Comparison of ENCODE assay signal across 13 cellular contexts in the genomic region with DNA sequence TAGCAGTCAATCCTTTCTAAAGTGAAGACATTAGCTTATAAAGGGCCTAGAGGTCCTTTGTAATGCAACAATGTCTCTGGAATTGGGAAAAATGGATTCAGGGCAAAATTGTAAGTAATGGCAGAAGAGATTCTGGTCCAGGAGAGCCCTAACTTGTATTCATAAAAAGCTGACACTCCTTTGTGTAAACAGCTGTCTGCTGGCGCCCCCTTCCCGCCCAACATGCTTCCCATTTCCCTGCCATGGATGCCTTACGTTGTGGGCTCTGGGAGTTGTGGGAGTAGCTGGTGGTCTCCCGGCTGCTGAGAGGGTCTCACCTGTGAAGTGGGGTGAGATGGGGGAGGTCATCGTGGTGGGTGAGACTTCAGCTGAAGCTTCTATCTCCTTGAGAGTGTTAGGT. TPM values are rescaled to one million over a fixed set of nuclear protein-coding genes. Genes with fewer than 3 reads are reported as not detected.
DNase-seq lines count a peak whose midpoint lies in the region; ATAC-seq and TF ChIP-seq lines count a peak whose summit lies in the region.
"Had no signal": no experiment of that assay in that cellular context is flagged by ENCODE, and none has a peak within 500 bp of the region (broad histone marks: within the 10 kb centered on the region; RNA-seq: fewer than 3 reads in every experiment).

No MANE protein-coding gene starts in this region.

- H3K36me3 Mint-ChIP-seq in dendritic cell treated with granulocyte-macrophage colony-stimulating factor and Interleukin-4, amounts not matched to agents 40 ng/mL and 50 ng/mL, for 4 days (ENCODE audit: low read depth), result peaks cover 31% of the 10 kb centered on the region

- H3K27ac ChIP-seq in HEK293 (ENCODE audit: extremely low read depth, low read depth, low read length), result no peak overlapping the region

- H3K9me3 ChIP-seq in HEK293 (ENCODE audit: control insufficient read depth, insufficient read depth, low read depth, low read length), result no peaks in the 10 kb centered on the region
- H3K9me3 ChIP-seq in mucosa of descending colon, result no peaks in the 10 kb centered on the region

- no peak overlapping the region for H3K4me3 ChIP-seq in AG09309 (ENCODE audit: control insufficient read depth, low read depth, low read length)
- no peak overlapping the region for H3K4me3 ChIP-seq in HEK293 (ENCODE audit: low read depth, low read length)
- H3K4me3 ChIP-seq in mucosa of descending colon, result no peak overlapping the region

- intact Hi-C loops in dendritic cell treated with granulocyte-macrophage colony-stimulating factor and Interleukin-4, amounts not matched to agents 40 ng/mL and 50 ng/mL, for 4 days (cut with micrococcal nuclease), result loop anchor here (2.0 to 5.0 kb wide), 3 partner anchors 18 to 38 kb away; a partner anchor contains a TSS
- intact Hi-C loops in mucosa of descending colon (cut with DNase I, micrococcal nuclease), result no loop called here

- ATAC-seq in mucosa of descending colon (peak; percentile 29), GM21528 (IDR thresholded peaks at IDR 0.05; ENCODE audit: low FRiP score, unreplicated experiment) (no peak)
- ATAC-seq: naive thymus-derived CD8-positive, alpha-beta T cell; Panc1 had no signal

- peaks cover 0 to 15% of the 10 kb centered on the region in 2 experiments; a peak in 2 of 3 replicates for H3K36me3 ChIP-seq in HEK293 (ENCODE audit: control insufficient read depth in 2 of 2, insufficient read depth in 1 of 2, low read length in 2 of 2)
- H3K36me3 ChIP-seq in mucosa of descending colon (ENCODE audit: low read depth), result no peaks in the 10 kb centered on the region

- no peak for DNase-seq in AG09309 (ENCODE audit: low read depth)
- DNase-seq in mucosa of descending colon, result peak; percentile 48 to 74 (median 68)
- DNase-seq in stimulated activated CD4-positive, alpha-beta T cell treated with anti-CD3 and anti-CD28 coated beads, Interleukin-2, amount 100 ng/mL, for 48 hours, result no peak
- no peak for DNase-seq in stimulated activated naive CD4-positive, alpha-beta T cell treated with Interleukin-2 at 50 U/mL for 16 hours (lab: John Stamatoyannopoulos, UW)
- no peak for DNase-seq in mucosa of gallbladder (ENCODE audit: low spot score)
- DNase-seq: activated CD4-positive, alpha-beta T cell treated with anti-CD3 and anti-CD28 coated beads for 48 hours; Calu3; naive thymus-derived CD8-positive, alpha-beta T cell had no signal

- H3K4me3 Mint-ChIP-seq in dendritic cell treated with granulocyte-macrophage colony-stimulating factor and Interleukin-4, amounts not matched to agents 40 ng/mL and 50 ng/mL, for 4 days, result peak overlapping the region; percentile 63

- TF ChIP-seq CTCF in AG09309 (IDR thresholded peaks at IDR 0.05; ENCODE audit: control insufficient read depth, insufficient read depth, low read depth, low read length, missing control alignments) (peak; percentile 8), HEK293 (tag by site-specific recombination; IDR thresholded peaks at IDR 0.05) (no peak), mucosa of descending colon (IDR thresholded peaks at IDR 0.05) (no peak)

- no peaks in the 10 kb centered on the region for H3K9me3 Mint-ChIP-seq in dendritic cell treated with granulocyte-macrophage colony-stimulating factor and Interleukin-4, amounts not matched to agents 40 ng/mL and 50 ng/mL, for 4 days

- peaks cover 69% of the 10 kb centered on the region for H3K4me1 Mint-ChIP-seq in dendritic cell treated with granulocyte-macrophage colony-stimulating factor and Interleukin-4, amounts not matched to agents 40 ng/mL and 50 ng/mL, for 4 days (ENCODE audit: low read depth)

- peak overlapping the region; percentile 98 for H3K27ac Mint-ChIP-seq in dendritic cell treated with granulocyte-macrophage colony-stimulating factor and Interleukin-4, amounts not matched to agents 40 ng/mL and 50 ng/mL, for 4 days

- no peaks in the 10 kb centered on the region for H3K27me3 Mint-ChIP-seq in dendritic cell treated with granulocyte-macrophage colony-stimulating factor and Interleukin-4, amounts not matched to agents 40 ng/mL and 50 ng/mL, for 4 days
- H3K27me3 Mint-ChIP-seq: naive thymus-derived CD8-positive, alpha-beta T cell had no signal

- H3K4me1 ChIP-seq in HEK293 (ENCODE audit: control insufficient read depth, insufficient read depth, low read length) (no peaks in the 10 kb centered on the region), mucosa of descending colon (ENCODE audit: low read depth) (peaks cover 6% of the 10 kb centered on the region)

- CTCF ChIA-PET in HEK293 (lab: Yijun Ruan, JAX), result interaction anchor here (1.0 kb wide), 1 partner anchor 93 kb away, joined by 3 read pairs; no protein-coding TSS in a partner anchor

- POLR2A ChIA-PET in HEK293 (lab: Yijun Ruan, JAX), result interaction anchor here (0.6 kb wide), 2 partner anchors 16 to 111 kb away, joined by 3 read pairs; a partner anchor contains a TSS

TF ChIP-seq in HEK293, 187 proteins besides CTCF, POLR2A, EP300 and RAD21:
- TF ChIP-seq ZNF394 (tag by site-specific recombination; IDR thresholded peaks at IDR 0.05; ENCODE audit: borderline replicate concordance), result peak; percentile 24; the same call in 1 of the 2 replicates
- TF ChIP-seq ZBTB17 (tag by site-specific recombination; IDR thresholded peaks at IDR 0.05), result no peak
- no peak for TF ChIP-seq SETDB1 (IDR thresholded peaks at IDR 0.05; ENCODE audit: insufficient read length, low read length)

RNA-seq across cellular contexts. Expression of a gene that starts 2.3 kb away (rescaled TPM):
- total RNA-seq in mucosa of descending colon, result 1 to 10 TPM; 1.4 to 3.0 (median 2.2) TPM
- total RNA-seq in mucosa of gallbladder, result 9.8 TPM

RNA-seq across cellular contexts. Expression of a gene that starts 9.1 kb away (rescaled TPM):
- 10 to 100 TPM; 12.0 to 30.5 (median 22.7) TPM for total RNA-seq in mucosa of descending colon
- total RNA-seq in mucosa of gallbladder, result 15.0 TPM
- total RNA-seq: fibroblast of lung had no signal

RNA-seq across cellular contexts. Expression of a gene that starts 18.0 kb away (rescaled TPM):
- total RNA-seq in mucosa of descending colon (10 to 100 TPM; 28.9 to 46.9 (median 45.9) TPM), mucosa of gallbladder (58.0 TPM)

RNA-seq across cellular contexts. Expression of a gene that starts 37.7 kb away (rescaled TPM):
- total RNA-seq in mucosa of descending colon (100 to 1,000 TPM; 127 to 243 (median 149) TPM), mucosa of gallbladder (220 TPM)

RNA-seq across cellular contexts. Expression of a gene that starts 44.3 kb away (rescaled TPM):
- total RNA-seq in mucosa of descending colon, result 10 to 100 TPM; 54.5 to 67.8 (median 64.3) TPM
- total RNA-seq in mucosa of gallbladder, result 60.6 TPM

Comparison
In these comparisons a context has a peak if more than half of its experiments do, and no peak if none do; other contexts are left out.
1. DNase-seq: peak in mucosa of descending colon (3 of 3); none in AG09309 (single experiment), stimulated activated CD4-positive, alpha-beta T cell treated with anti-CD3 and anti-CD28 coated beads, Interleukin-2, amount 100 ng/mL, for 48 hours (0 of 2), stimulated activated naive CD4-positive, alpha-beta T cell treated with Interleukin-2 at 50 U/mL for 16 hours (single experiment) and mucosa of gallbladder (single experiment).